In genomic region chr7:76133164-76133775, GRCh38 we compare ENCODE assay signal across 17 cellular contexts.
DNase-seq lines count a peak whose midpoint lies in the region; ATAC-seq and TF ChIP-seq lines count a peak whose summit lies in the region.
"Had no signal": no experiment of that assay in that cellular context is flagged by ENCODE, and none has a peak within 500 bp of the region (broad histone marks: within the 10 kb centered on the region; RNA-seq: fewer than 3 reads in every experiment).

No MANE protein-coding gene starts in this region.

- H3K36me3 ChIP-seq in left lung = no peaks in the 10 kb centered on the region
- H3K36me3 ChIP-seq: tibial artery had no signal

- H3K27ac Mint-ChIP-seq in CD4-positive, alpha-beta T cell = peak overlapping the region; percentile 90
- H3K27ac Mint-ChIP-seq in T-helper 2 cell treated with Interferon-gamma antibody and Interleukin-4, amounts not matched to agents 5 μg/mL and 100 μg/mL, for 36 hours = peak overlapping the region; percentile 89
- peak overlapping the region; percentile 3 to 91 (median 77) for H3K27ac Mint-ChIP-seq in immature natural killer cell

- H3K27ac ChIP-seq in CD4-positive, alpha-beta T cell (ENCODE audit: low read depth, low read length) = no peak overlapping the region
- H3K27ac ChIP-seq in HL-60 (replicated peaks) = peak overlapping the region; percentile 69
- no peak overlapping the region for H3K27ac ChIP-seq in left lung
- H3K27ac ChIP-seq: parathyroid adenoma, tibial artery had no signal

- H3K4me3 Mint-ChIP-seq in CD4-positive, alpha-beta T cell = peak overlapping the region; percentile 63
- peak overlapping the region; percentile 74 for H3K4me3 Mint-ChIP-seq in T-helper 2 cell treated with Interferon-gamma antibody and Interleukin-4, amounts not matched to agents 5 μg/mL and 100 μg/mL, for 36 hours
- H3K4me3 Mint-ChIP-seq in immature natural killer cell = peak overlapping the region; percentile 5 to 70 (median 60)

- H3K4me1 ChIP-seq in left lung = no peaks in the 10 kb centered on the region
- H3K4me1 ChIP-seq: parathyroid adenoma, tibial artery had no signal

- no peak overlapping the region for H3K4me3 ChIP-seq in HL-60 (replicated peaks; ENCODE audit: insufficient read depth, low read length)
- H3K4me3 ChIP-seq in left lung = no peak overlapping the region
- H3K4me3 ChIP-seq: tibial artery had no signal

- no peak for TF ChIP-seq CTCF in CD4-positive, alpha-beta T cell (IDR thresholded peaks at IDR 0.05)
- no peak for TF ChIP-seq CTCF in HL-60 (IDR thresholded peaks at IDR 0.05; ENCODE audit: insufficient read depth, low read length)
- TF ChIP-seq CTCF in left lung (IDR thresholded peaks at IDR 0.05) = no peak

- intact Hi-C loops in CD4-positive, alpha-beta T cell (cut with DNase I, micrococcal nuclease) = loop anchor here in 1 of 2 experiments (5.0 kb wide), 1 partner anchor 266 kb away; no protein-coding TSS in a partner anchor
- intact Hi-C loops in left lung (cut with DNase I) = no loop called here

- CTCF ChIA-PET in CD4-positive, alpha-beta T cell (lab: Charles Lee) = no interaction called here

- no peaks in the 10 kb centered on the region for H3K27me3 ChIP-seq in CD4-positive, alpha-beta T cell (ENCODE audit: control insufficient read depth, insufficient read depth, low read length)
- no peaks in the 10 kb centered on the region for H3K27me3 ChIP-seq in HL-60 (ENCODE audit: insufficient read depth, poor library complexity, severe bottlenecking)
- H3K27me3 ChIP-seq in left lung = no peaks in the 10 kb centered on the region

- no peaks in the 10 kb centered on the region for H3K9me3 Mint-ChIP-seq in CD4-positive, alpha-beta T cell
- H3K9me3 Mint-ChIP-seq in T-helper 2 cell treated with Interferon-gamma antibody and Interleukin-4, amounts not matched to agents 5 μg/mL and 100 μg/mL, for 36 hours = no peaks in the 10 kb centered on the region
- peaks cover 0 to 4% (median 0%) of the 10 kb centered on the region in 6 donors for H3K9me3 Mint-ChIP-seq in immature natural killer cell

- ATAC-seq in CD4-positive, alpha-beta T cell (ENCODE audit: poor library complexity) = peak; percentile 71
- ATAC-seq in GM21447 (IDR thresholded peaks at IDR 0.05; ENCODE audit: unreplicated experiment) (no peak), left lung (no peak)

- no peaks in the 10 kb centered on the region for H3K9me3 ChIP-seq in CD4-positive, alpha-beta T cell (ENCODE audit: control insufficient read depth, low read length)
- no peaks in the 10 kb centered on the region for H3K9me3 ChIP-seq in left lung
- H3K9me3 ChIP-seq: tibial artery had no signal

- no peaks in the 10 kb centered on the region for H3K36me3 Mint-ChIP-seq in CD4-positive, alpha-beta T cell (ENCODE audit: low read depth)
- H3K36me3 Mint-ChIP-seq in T-helper 2 cell treated with Interferon-gamma antibody and Interleukin-4, amounts not matched to agents 5 μg/mL and 100 μg/mL, for 36 hours (ENCODE audit: low read depth) = no peaks in the 10 kb centered on the region
- no peaks in the 10 kb centered on the region for H3K36me3 Mint-ChIP-seq in immature natural killer cell

- no peaks in the 10 kb centered on the region for H3K27me3 Mint-ChIP-seq in CD4-positive, alpha-beta T cell
- H3K27me3 Mint-ChIP-seq in T-helper 2 cell treated with Interferon-gamma antibody and Interleukin-4, amounts not matched to agents 5 μg/mL and 100 μg/mL, for 36 hours (ENCODE audit: low read depth) = peaks cover 3% of the 10 kb centered on the region
- H3K27me3 Mint-ChIP-seq in immature natural killer cell (ENCODE audit: low read depth in 3 of 3) = peaks cover 0 to 3% (median 2%) of the 10 kb centered on the region in 3 donors

- H3K4me1 Mint-ChIP-seq in CD4-positive, alpha-beta T cell (ENCODE audit: low read depth) = peaks cover 48% of the 10 kb centered on the region
- peaks cover 44% of the 10 kb centered on the region for H3K4me1 Mint-ChIP-seq in T-helper 2 cell treated with Interferon-gamma antibody and Interleukin-4, amounts not matched to agents 5 μg/mL and 100 μg/mL, for 36 hours (ENCODE audit: low read depth)
- peaks cover 8 to 9% of the 10 kb centered on the region in 2 donors for H3K4me1 Mint-ChIP-seq in immature natural killer cell

- DNase-seq in CD4-positive, alpha-beta T cell = no peak
- DNase-seq in HL-60 (ENCODE audit: low read depth in 1 of 2, low spot score in 1 of 2) = peak; percentile 16 to 42
- DNase-seq in T-helper 2 cell treated with Interferon-gamma antibody and Interleukin-4, amounts not matched to agents 5 μg/mL and 100 μg/mL, for 36 hours (ENCODE audit: low spot score) = no peak
- peak in 2 of 3 donors; percentile 32 to 36 for DNase-seq in immature natural killer cell
- DNase-seq in left lung = no peak
- DNase-seq in RKO (ENCODE audit: low spot score) = no peak
- DNase-seq: activated CD4-positive, alpha-beta T cell treated with anti-CD3 and anti-CD28 coated beads, Interleukin-2, amount 50 U/mL, for 48 hours; effector CD8-positive, alpha-beta T cell; EL; hippocampal formation; NCI-H1930; NCI-H526 treated with DMSO at 0.1 percent for 48 hours; stimulated activated CD4-positive, alpha-beta T cell treated with anti-CD3 and anti-CD28 coated beads, Interleukin-4, amount 100 ng/mL, for 1 hour; stimulated activated CD8-positive, alpha-beta memory T cell treated with anti-CD3 and anti-CD28 coated beads, Interleukin-4, amount 100 ng/mL, for 48 hours; tibial artery had no signal

- POLR2A ChIA-PET in CD4-positive, alpha-beta T cell (lab: Charles Lee) = interaction anchor here (0.9 to 1.8 kb wide), 4 partner anchors 16 to 86 kb away, joined by 3 to 12 read pairs (median 4); partner anchors contain the start of genes MDH2 and STYXL1

Comparison
In these comparisons a context has a peak if more than half of its experiments do, and no peak if none do; other contexts are left out.
1. DNase-seq: peak in HL-60 (2 of 2) and immature natural killer cell (2 of 3); none in CD4-positive, alpha-beta T cell (0 of 10), T-helper 2 cell treated with Interferon-gamma antibody and Interleukin-4, amounts not matched to agents 5 μg/mL and 100 μg/mL, for 36 hours (single experiment), left lung (0 of 2) and RKO (single experiment).
2. Peak in every context shown above with its lines, with median percentiles within 50 percentile points of each other: H3K27ac Mint-ChIP-seq and H3K4me3 Mint-ChIP-seq.